ENCODE assay signal across 19 cellular contexts in the genomic region with DNA sequence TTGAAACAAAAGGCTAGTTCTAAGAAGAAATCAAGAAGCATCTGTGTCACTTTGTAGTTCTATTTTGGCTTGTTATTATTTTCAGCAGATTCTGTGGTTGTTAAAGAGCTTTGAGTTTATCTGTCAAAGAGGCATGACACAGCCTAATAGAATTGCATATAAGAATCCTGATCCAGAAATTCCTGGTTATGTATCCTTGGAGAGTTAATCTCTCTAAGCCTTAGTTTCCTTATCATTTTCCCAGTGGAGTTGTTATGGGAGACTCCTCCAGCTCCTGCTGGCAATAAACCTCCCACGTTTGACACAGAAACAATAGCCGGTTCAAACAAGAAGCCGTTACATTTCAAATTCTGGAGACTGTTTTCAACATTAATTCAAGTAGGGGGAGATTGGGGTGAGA.
"Had no signal": no experiment of that assay in that cellular context is flagged by ENCODE, and none has a peak within 500 bp of the region (broad histone marks: within the 10 kb centered on the region; RNA-seq: fewer than 3 reads in every experiment).

No MANE protein-coding gene starts in this region.

- H3K27me3 ChIP-seq: esophagus muscularis mucosa, ovary, right atrium auricular region, suprapubic skin, tibial artery, upper lobe of left lung, uterus had no signal

- H3K4me3 ChIP-seq: esophagus muscularis mucosa, gastroesophageal sphincter, left ventricle myocardium inferior, lower lobe of right lung, ovary, right atrium auricular region, suprapubic skin, tibial artery, upper lobe of left lung, uterus had no signal

- H3K36me3 ChIP-seq: esophagus muscularis mucosa, gastroesophageal sphincter, left ventricle myocardium inferior, lower lobe of right lung, ovary, right atrium auricular region, suprapubic skin, tibial artery, upper lobe of left lung, uterus had no signal

- H3K4me1 ChIP-seq: esophagus muscularis mucosa, gastroesophageal sphincter, left ventricle myocardium inferior, lower lobe of right lung, right atrium auricular region, suprapubic skin, tibial artery, upper lobe of left lung, uterus had no signal

- DNase-seq: effector memory CD4-positive, alpha-beta T cell; foreskin fibroblast; glutamatergic neuron; immature natural killer cell; left ventricle myocardium inferior; lower lobe of right lung; nucleus accumbens; ovary; stimulated activated CD4-positive, alpha-beta T cell treated with anti-CD3 and anti-CD28 coated beads, Interleukin-4, amount 100 ng/mL, for 1 hour; stimulated activated CD8-positive, alpha-beta memory T cell treated with anti-CD3 and anti-CD28 coated beads, Interleukin-4, amount 100 ng/mL, for 48 hours; stimulated activated naive CD8-positive, alpha-beta T cell treated with anti-CD3 and anti-CD28 coated beads, Interleukin-15, Interleukin-2, amounts not matched to agents 100 U/mL and 50 U/mL, for 24 hours; tibial artery; upper lobe of left lung; uterus had no signal

- H3K27ac ChIP-seq: epithelial cell of prostate, esophagus muscularis mucosa, gastroesophageal sphincter, left ventricle myocardium inferior, lower lobe of right lung, ovary, right atrium auricular region, suprapubic skin, tibial artery, upper lobe of left lung, uterus had no signal

- H3K9me3 ChIP-seq: esophagus muscularis mucosa, gastroesophageal sphincter, left ventricle myocardium inferior, lower lobe of right lung, ovary, right atrium auricular region, suprapubic skin, tibial artery, upper lobe of left lung, uterus had no signal
